10 cellular contexts compared by ENCODE assay signal in genomic region chr3:147412917-147413711, GRCh38. TPM values are rescaled to one million over a fixed set of nuclear protein-coding genes. Genes with fewer than 3 reads are reported as not detected.
DNase-seq lines count a peak whose midpoint lies in the region; ATAC-seq and TF ChIP-seq lines count a peak whose summit lies in the region.
"Had no signal": no experiment of that assay in that cellular context is flagged by ENCODE, and none has a peak within 500 bp of the region (broad histone marks: within the 10 kb centered on the region; RNA-seq: fewer than 3 reads in every experiment).

No MANE protein-coding gene starts in this region.

- H3K9me3 ChIP-seq in CD4-positive, CD25-positive, alpha-beta regulatory T cell (ENCODE audit: control insufficient read depth in 2 of 2, low read length in 2 of 2) = peaks cover 7 to 12% of the 10 kb centered on the region in 2 experiments
- no peaks in the 10 kb centered on the region for H3K9me3 ChIP-seq in NT2/D1 (ENCODE audit: insufficient read depth, low read length)

- H3K9ac ChIP-seq in NT2/D1 (ENCODE audit: insufficient read length, low read depth) = no peak overlapping the region

- peak overlapping the region in 1 of 3 donors; percentile 10 for H3K27ac Mint-ChIP-seq in CD4-positive, CD25-positive, alpha-beta regulatory T cell
- H3K27ac Mint-ChIP-seq in nephron progenitor cell = no peak overlapping the region

- no peak for DNase-seq in CD4-positive, CD25-positive, alpha-beta regulatory T cell
- DNase-seq in NT2/D1 (ENCODE audit: low read depth, low spot score) = no peak
- peak; percentile 68 for DNase-seq in ecto neural progenitor cell (ENCODE audit: low spot score)
- DNase-seq in nephron progenitor cell = no peak
- no peak for DNase-seq in omental fat pad (ENCODE audit: low spot score)
- DNase-seq in SIG-M5 treated with dmso at 0.1 percent for 504 hours (lab: John Stamatoyannopoulos, UW; ENCODE audit: unreplicated experiment) = no peak
- no peak for DNase-seq in SK-N-DZ (ENCODE audit: low spot score)
- DNase-seq: activated effector memory CD4-positive, alpha-beta T cell treated with Interleukin-2 at 50 U/mL for 16 hours had no signal

- H3K4me3 Mint-ChIP-seq in CD4-positive, CD25-positive, alpha-beta regulatory T cell = peak overlapping the region; percentile 64 to 88 (median 74)
- peak overlapping the region; percentile 78 for H3K4me3 Mint-ChIP-seq in nephron progenitor cell

- ATAC-seq in CD4-positive, CD25-positive, alpha-beta regulatory T cell (ENCODE audit: low read depth in 2 of 2) = peak in 1 of 2 donors; percentile 12
- ATAC-seq in GM19023 (IDR thresholded peaks at IDR 0.05; ENCODE audit: unreplicated experiment) (no peak), omental fat pad (ENCODE audit: low FRiP score) (no peak)
- ATAC-seq: Right ventricle myocardium inferior had no signal

- no peaks in the 10 kb centered on the region for H3K36me3 Mint-ChIP-seq in CD4-positive, CD25-positive, alpha-beta regulatory T cell
- H3K36me3 Mint-ChIP-seq in nephron progenitor cell (ENCODE audit: low read depth) = no peaks in the 10 kb centered on the region

- TF ChIP-seq CTCF in nephron progenitor cell (IDR thresholded peaks at IDR 0.05) (no peak), omental fat pad (IDR thresholded peaks at IDR 0.05) (no peak)

- H3K27ac ChIP-seq in CD4-positive, CD25-positive, alpha-beta regulatory T cell (ENCODE audit: insufficient read depth, low read length, poor library complexity, severe bottlenecking) = no peak overlapping the region

- peaks cover 3 to 28% (median 8%) of the 10 kb centered on the region in 7 donors for H3K9me3 Mint-ChIP-seq in CD4-positive, CD25-positive, alpha-beta regulatory T cell
- no peaks in the 10 kb centered on the region for H3K9me3 Mint-ChIP-seq in nephron progenitor cell

- no peaks in the 10 kb centered on the region for H3K36me3 ChIP-seq in CD4-positive, CD25-positive, alpha-beta regulatory T cell (ENCODE audit: control insufficient read depth, insufficient read depth, low read length)
- H3K36me3 ChIP-seq in NT2/D1 (ENCODE audit: insufficient read depth, insufficient read length, low read length) = no peaks in the 10 kb centered on the region

- peaks cover 31% of the 10 kb centered on the region for H3K4me1 ChIP-seq in CD4-positive, CD25-positive, alpha-beta regulatory T cell (ENCODE audit: control insufficient read depth, insufficient read depth, low read length, poor library complexity, severe bottlenecking)
- H3K4me1 ChIP-seq in NT2/D1 (ENCODE audit: insufficient read depth, insufficient read length) = peaks cover 15% of the 10 kb centered on the region

- H3K4me3 ChIP-seq in CD4-positive, CD25-positive, alpha-beta regulatory T cell (ENCODE audit: low read depth, low read length) = peak overlapping the region; percentile 48
- H3K4me3 ChIP-seq in NT2/D1 (ENCODE audit: insufficient read length, low read depth) = peak overlapping the region; percentile 5

- peaks cover 7 to 47% (median 14%) of the 10 kb centered on the region in 4 donors for H3K4me1 Mint-ChIP-seq in CD4-positive, CD25-positive, alpha-beta regulatory T cell
- H3K4me1 Mint-ChIP-seq in nephron progenitor cell = peaks cover 37% of the 10 kb centered on the region

- peaks cover 84% of the 10 kb centered on the region for H3K27me3 Mint-ChIP-seq in CD4-positive, CD25-positive, alpha-beta regulatory T cell
- peaks cover 100% of the 10 kb centered on the region for H3K27me3 Mint-ChIP-seq in nephron progenitor cell (ENCODE audit: low read depth, poor library complexity)

- peaks cover 48% of the 10 kb centered on the region for H3K27me3 ChIP-seq in CD4-positive, CD25-positive, alpha-beta regulatory T cell (ENCODE audit: control insufficient read depth, insufficient read depth, low read length)
- H3K27me3 ChIP-seq in NT2/D1 (ENCODE audit: insufficient read depth, insufficient read length) = peaks cover 100% of the 10 kb centered on the region

RNA-seq across cellular contexts. Expression of gene ZIC1, which starts 3.9 kb away (rescaled TPM):
- total RNA-seq in CD4-positive, CD25-positive, alpha-beta regulatory T cell = not detected
- not detected for polyA plus RNA-seq in CD4-positive, CD25-positive, alpha-beta regulatory T cell
- not detected for total RNA-seq in omental fat pad
- not detected in 2 replicates for polyA plus RNA-seq in SK-N-DZ (2014; cell fraction: cytosol; rRNA removed)
- 0.02 TPM in 1 of 2 replicates, not detected in the other for polyA plus RNA-seq in SK-N-DZ (2014; cell fraction: nucleus; rRNA removed)
- total RNA-seq: Right ventricle myocardium inferior had no signal

RNA-seq across cellular contexts. Expression of gene ZIC4, which starts 6.8 kb away (rescaled TPM):
- not detected for total RNA-seq in CD4-positive, CD25-positive, alpha-beta regulatory T cell
- not detected for polyA plus RNA-seq in CD4-positive, CD25-positive, alpha-beta regulatory T cell
- not detected for total RNA-seq in omental fat pad
- polyA plus RNA-seq in SK-N-DZ (2014; cell fraction: cytosol; rRNA removed) = not detected in 2 replicates
- not detected in 2 replicates for polyA plus RNA-seq in SK-N-DZ (2014; cell fraction: nucleus; rRNA removed)
- total RNA-seq: Right ventricle myocardium inferior had no signal
